In genomic region chr19:14283813-14284520, GRCh38 we compare ENCODE assay signal across 8 cellular contexts.
DNase-seq lines count a peak whose midpoint lies in the region; ATAC-seq, FAIRE-seq and TF ChIP-seq lines count a peak whose summit lies in the region.
"Not testable (repeated sequence)": the region's sequence is repeated elsewhere in the genome, so short reads cannot be mapped to it uniquely, and the experiment has no call there.

No MANE protein-coding gene starts in this region.

- H3K4me1 ChIP-seq in SJSA1 (replicated peaks); adipocyte (ENCODE audit: control insufficient read depth, insufficient read depth, low read length): not testable (repeated sequence)

- FAIRE-seq in GM18507 (lab: Jason Lieb, UNC), result peak; percentile 65

- DNase-seq in ACHN (peak; percentile 52), SJSA1 (ENCODE audit: low read depth in 1 of 2, low spot score in 2 of 2) (peak; percentile 94 to 98), adipocyte (ENCODE audit: low read depth) (peak; percentile 77), foreskin fibroblast (peak; percentile 78 to 88), nephron progenitor cell (peak; percentile 23)
- DNase-seq in GM18507 (ENCODE audit: extremely low spot score, insufficient read length, low read depth), result not testable (repeated sequence)

- ATAC-seq in GM21786 (IDR thresholded peaks at IDR 0.05; ENCODE audit: unreplicated experiment) (peak; percentile 94), HG03521 (IDR thresholded peaks at IDR 0.05; ENCODE audit: unreplicated experiment) (peak; percentile 79)

- H3K4me1 Mint-ChIP-seq in nephron progenitor cell, result peaks cover 21% of the 10 kb centered on the region

- H3K36me3 ChIP-seq in SJSA1; adipocyte (ENCODE audit: control insufficient read depth, insufficient read depth, low read length, severe bottlenecking): not testable (repeated sequence)

- H3K27ac Mint-ChIP-seq in nephron progenitor cell, result peak overlapping the region; percentile 36

- not testable (repeated sequence) for H3K9ac ChIP-seq in adipocyte (ENCODE audit: low read length)

- not testable (repeated sequence) for H3K4me3 Mint-ChIP-seq in nephron progenitor cell

- peak overlapping the region; percentile 85 for H3K27ac ChIP-seq in SJSA1

- in situ Hi-C loops in ACHN (cut with HindIII; ENCODE audit: low pct_ligation_motif_present, low pct_unique_long_range_greater_than_20kb, low sequenced_read_pairs), result not testable (repeated sequence)

- H3K36me3 Mint-ChIP-seq in nephron progenitor cell (ENCODE audit: low read depth), result peaks cover 14% of the 10 kb centered on the region

- H3K27me3 ChIP-seq in SJSA1 (replicated peaks), result not testable (repeated sequence)
- peaks cover 14% of the 10 kb centered on the region for H3K27me3 ChIP-seq in adipocyte (replicated peaks; ENCODE audit: control insufficient read depth, insufficient read depth, low read length)

- H3K9me3 ChIP-seq in SJSA1 (replicated peaks); adipocyte (ENCODE audit: control insufficient read depth, low read length): not testable (repeated sequence)

- not testable (repeated sequence) for H3K4me3 ChIP-seq in SJSA1; adipocyte (ENCODE audit: low read length); foreskin fibroblast (ENCODE audit: low read depth in 1 of 2, low read length in 2 of 2)

- TF ChIP-seq CTCF in foreskin fibroblast (IDR thresholded peaks at IDR 0.05; ENCODE audit: low read depth, low read length); nephron progenitor cell (IDR thresholded peaks at IDR 0.05): not testable (repeated sequence)

- peaks cover 12% of the 10 kb centered on the region for H3K9me3 Mint-ChIP-seq in nephron progenitor cell

- peaks cover 14% of the 10 kb centered on the region for H3K27me3 Mint-ChIP-seq in nephron progenitor cell (ENCODE audit: low read depth, poor library complexity)
